ENCODE assay signal across 17 cellular contexts in genomic region chr14:52286659-52287649, GRCh38. TPM values are rescaled to one million over a fixed set of nuclear protein-coding genes. Genes with fewer than 3 reads are reported as not detected.
A peak's percentile ranks its signal among the peaks of the same experiment; 100 is the strongest.
DNase-seq lines count a peak whose midpoint lies in the region; ATAC-seq and TF ChIP-seq lines count a peak whose summit lies in the region.
"Had no signal": no experiment of that assay in that cellular context is flagged by ENCODE, and none has a peak within 500 bp of the region (broad histone marks: within the 10 kb centered on the region; RNA-seq: fewer than 3 reads in every experiment).

No MANE protein-coding gene starts in this region.

- H3K4me1 ChIP-seq in GM23338 (ENCODE audit: insufficient read depth) (peaks cover 4% of the 10 kb centered on the region; the same call in 1 of the 2 replicates), mesenchymal stem cell (ENCODE audit: control insufficient read depth, insufficient read depth, low read depth, low read length) (peaks cover 2% of the 10 kb centered on the region), colonic mucosa (no peaks in the 10 kb centered on the region)
- H3K4me1 ChIP-seq: gastroesophageal sphincter, right atrium auricular region had no signal

- no peaks in the 10 kb centered on the region for H3F3A ChIP-seq in GM23338 (replicated peaks; ENCODE audit: low read depth)

- H2BK120ac ChIP-seq in mesenchymal stem cell (ENCODE audit: low read depth, low read length): no peak overlapping the region

- no peak overlapping the region for H3K18ac ChIP-seq in mesenchymal stem cell (ENCODE audit: low read depth in 1 of 2, low read length in 2 of 2)

- no peaks in the 10 kb centered on the region for H4K20me1 ChIP-seq in GM23338 (replicated peaks; ENCODE audit: insufficient read depth)

- peaks cover 23% of the 10 kb centered on the region for H3K4me1 Mint-ChIP-seq in CD4-positive, alpha-beta T cell (ENCODE audit: low read depth)
- H3K4me1 Mint-ChIP-seq in GM23338: peaks cover 17% of the 10 kb centered on the region; the same call in 2 of the 3 replicates
- H3K4me1 Mint-ChIP-seq in CD14-positive monocyte: peaks cover 11% of the 10 kb centered on the region

- H2BK15ac ChIP-seq in mesenchymal stem cell (ENCODE audit: low read depth, poor library complexity, severe bottlenecking): no peak overlapping the region

- CTCF ChIA-PET in CD4-positive, alpha-beta T cell (lab: Charles Lee): interaction anchor here (1.4 kb wide), 1 partner anchor 13 kb away, joined by 6 read pairs; no protein-coding TSS in a partner anchor

- no peak overlapping the region for H3K27ac ChIP-seq in CD4-positive, alpha-beta T cell (ENCODE audit: low read depth, low read length)
- H3K27ac ChIP-seq in GM23338 (ENCODE audit: low read depth): no peak overlapping the region
- no peak overlapping the region for H3K27ac ChIP-seq in mesenchymal stem cell (ENCODE audit: low read length, poor library complexity, severe bottlenecking)
- no peak overlapping the region for H3K27ac ChIP-seq in colonic mucosa
- H3K27ac ChIP-seq: cardiac muscle cell, gastroesophageal sphincter, right atrium auricular region had no signal

- no peak overlapping the region for H3K4me3 ChIP-seq in GM23338
- no peak overlapping the region for H3K4me3 ChIP-seq in astrocyte of the spinal cord (ENCODE audit: low read depth, low read length)
- H3K4me3 ChIP-seq in mesenchymal stem cell (ENCODE audit: insufficient read depth in 1 of 2, low read depth in 1 of 2, low read length in 2 of 2): no peak overlapping the region
- H3K4me3 ChIP-seq in colonic mucosa: no peak overlapping the region
- H3K4me3 ChIP-seq: cardiac muscle cell, gastroesophageal sphincter, GM12878, lung, right atrium auricular region had no signal

- peak overlapping the region; percentile 2 for H3K27ac Mint-ChIP-seq in CD4-positive, alpha-beta T cell
- no peak overlapping the region for H3K27ac Mint-ChIP-seq in GM23338
- no peak overlapping the region for H3K27ac Mint-ChIP-seq in CD14-positive monocyte

- no peak overlapping the region for H2BK12ac ChIP-seq in mesenchymal stem cell (ENCODE audit: low read length in 2 of 2)

- no peak overlapping the region for H2AK5ac ChIP-seq in mesenchymal stem cell (ENCODE audit: low read length, severe bottlenecking)

- H2BK5ac ChIP-seq in mesenchymal stem cell (ENCODE audit: low read depth, low read length, poor library complexity, severe bottlenecking): no peak overlapping the region

- no peaks in the 10 kb centered on the region for H3K79me2 ChIP-seq in GM23338 (replicated peaks; ENCODE audit: insufficient read depth)

- DNase-seq in CD4-positive, alpha-beta T cell: no peak
- DNase-seq in GM23338 (ENCODE audit: low spot score) (no peak), astrocyte of the spinal cord (ENCODE audit: low read depth, low spot score) (peak; percentile 40), mesenchymal stem cell (peak; percentile 18), CD14-positive monocyte (ENCODE audit: low spot score) (no peak), NCI-H1105 treated with DMSO at 0.1 percent for 48 hours (lab: John Stamatoyannopoulos, UW) (no peak), colonic mucosa (no peak)
- DNase-seq: activated gamma-delta T cell treated with Interleukin-2 at 50 U/mL for 16 hours; NCI-H1436 treated with DMSO at 0.1 percent for 48 hours; NK-92 treated with Interleukin-12 subunit alpha and Interleukin-12 subunit beta, amount 100 ng/mL, for 24 hours had no signal

- peaks cover 40% of the 10 kb centered on the region for H3K9me2 ChIP-seq in GM23338 (ENCODE audit: insufficient read depth)

- peak overlapping the region; percentile 2 for H3K4me3 Mint-ChIP-seq in CD4-positive, alpha-beta T cell
- H3K4me3 Mint-ChIP-seq in GM23338 (no peak overlapping the region), CD14-positive monocyte (no peak overlapping the region)

- H3K4ac ChIP-seq in mesenchymal stem cell (ENCODE audit: low read depth in 1 of 2, low read length in 2 of 2): no peak overlapping the region

- no peak for TF ChIP-seq CTCF in CD4-positive, alpha-beta T cell (IDR thresholded peaks at IDR 0.05)
- TF ChIP-seq CTCF in GM23338 (conservative IDR thresholded peaks at IDR 0.05; ENCODE audit: low read depth in 2 of 2) (no peak), astrocyte of the spinal cord (IDR thresholded peaks at IDR 0.05; ENCODE audit: low read depth, low read length) (no peak), CD14-positive monocyte (IDR thresholded peaks at IDR 0.05) (no peak), colonic mucosa (IDR thresholded peaks at IDR 0.05) (no peak)

- in situ Hi-C loops in astrocyte of the spinal cord (cut with HindIII; ENCODE audit: low sequenced_read_pairs): no loop called here

- no peak for ATAC-seq in CD4-positive, alpha-beta T cell (ENCODE audit: poor library complexity)
- ATAC-seq in GM23338: no peak
- ATAC-seq: gastroesophageal sphincter, GM12878 had no signal

- no peak overlapping the region for H4K8ac ChIP-seq in mesenchymal stem cell (ENCODE audit: low read length)

- H2AFZ ChIP-seq in GM23338: peak overlapping the region; percentile 5; the same call in 1 of the 2 replicates
- H2AFZ ChIP-seq in mesenchymal stem cell (ENCODE audit: low read depth, low read length): no peak overlapping the region

- no peaks in the 10 kb centered on the region for H3K9me3 Mint-ChIP-seq in CD4-positive, alpha-beta T cell
- no peaks in the 10 kb centered on the region for H3K9me3 Mint-ChIP-seq in GM23338
- H3K9me3 Mint-ChIP-seq in CD14-positive monocyte: peaks cover 0 to 2% (median 0%) of the 10 kb centered on the region in 7 donors

- H3K27me3 ChIP-seq in CD4-positive, alpha-beta T cell (ENCODE audit: control insufficient read depth, insufficient read depth, low read length): no peaks in the 10 kb centered on the region
- H3K27me3 ChIP-seq in GM23338 (ENCODE audit: insufficient read depth): no peaks in the 10 kb centered on the region
- peaks cover 0 to 5% of the 10 kb centered on the region in 2 experiments for H3K27me3 ChIP-seq in mesenchymal stem cell (ENCODE audit: control insufficient read depth in 1 of 2, insufficient read depth in 1 of 2, low read length in 2 of 2)
- no peaks in the 10 kb centered on the region for H3K27me3 ChIP-seq in colonic mucosa
- H3K27me3 ChIP-seq: cardiac muscle cell, right atrium auricular region had no signal

- POLR2A ChIA-PET in CD4-positive, alpha-beta T cell (lab: Charles Lee): interaction anchor here (0.7 to 1.3 kb wide), 2 partner anchors 119 to 266 kb away, joined by 3 to 4 read pairs; partner anchors contain the start of genes GPR137C and TXNDC16

- H3K23ac ChIP-seq in mesenchymal stem cell (ENCODE audit: low read length in 2 of 2): no peak overlapping the region

- H3K4me2 ChIP-seq in GM23338 (no peak overlapping the region), mesenchymal stem cell (ENCODE audit: low read length, poor library complexity, severe bottlenecking) (no peak overlapping the region)

- H4K91ac ChIP-seq in mesenchymal stem cell (ENCODE audit: low read length): no peak overlapping the region

- H3K79me1 ChIP-seq in mesenchymal stem cell (replicated peaks; ENCODE audit: low read length, poor library complexity, severe bottlenecking): no peaks in the 10 kb centered on the region

- no peaks in the 10 kb centered on the region for H3K36me3 ChIP-seq in GM23338 (ENCODE audit: insufficient read depth)
- H3K36me3 ChIP-seq in mesenchymal stem cell (ENCODE audit: control insufficient read depth in 1 of 2, insufficient read depth in 2 of 2, low read depth in 1 of 2, low read length in 2 of 2): no peaks in the 10 kb centered on the region
- no peaks in the 10 kb centered on the region for H3K36me3 ChIP-seq in colonic mucosa
- H3K36me3 ChIP-seq: cardiac muscle cell, gastroesophageal sphincter, right atrium auricular region had no signal

- no peaks in the 10 kb centered on the region for H3K36me3 Mint-ChIP-seq in CD4-positive, alpha-beta T cell (ENCODE audit: low read depth)
- H3K36me3 Mint-ChIP-seq in GM23338 (ENCODE audit: low read depth) (no peaks in the 10 kb centered on the region), CD14-positive monocyte (no peaks in the 10 kb centered on the region)

- H3K27me3 Mint-ChIP-seq in CD4-positive, alpha-beta T cell: no peaks in the 10 kb centered on the region
- no peaks in the 10 kb centered on the region for H3K27me3 Mint-ChIP-seq in GM23338 (ENCODE audit: insufficient read depth, low read depth, poor library complexity)
- peaks cover 0 to 4% (median 0%) of the 10 kb centered on the region in 3 donors for H3K27me3 Mint-ChIP-seq in CD14-positive monocyte (ENCODE audit: low read depth in 3 of 3)

- no peak overlapping the region for H3K14ac ChIP-seq in mesenchymal stem cell (ENCODE audit: low read length in 2 of 2)

- H3K9ac ChIP-seq in mesenchymal stem cell (ENCODE audit: low read length) (no peak overlapping the region), colonic mucosa (ENCODE audit: low read depth in 2 of 2, low read length in 2 of 2) (no peak overlapping the region)

- intact Hi-C loops in CD4-positive, alpha-beta T cell (cut with DNase I, micrococcal nuclease): no loop called here
- intact Hi-C loops in CD14-positive monocyte (cut with micrococcal nuclease) (loop anchor here in 1 of 2 donors (5.0 kb wide), 1 partner anchor 190 kb away; no protein-coding TSS in a partner anchor), colonic mucosa (cut with DNase I) (no loop called here)

- WGBS in mesenchymal stem cell: 91% methylated on average over 2 of the region's 4 CpGs

- H3K9me3 ChIP-seq in CD4-positive, alpha-beta T cell (ENCODE audit: control insufficient read depth, low read length): no peaks in the 10 kb centered on the region
- H3K9me3 ChIP-seq in mesenchymal stem cell (ENCODE audit: control insufficient read depth, low read length): no peaks in the 10 kb centered on the region
- H3K9me3 ChIP-seq in colonic mucosa: no peaks in the 10 kb centered on the region
- H3K9me3 ChIP-seq: gastroesophageal sphincter, right atrium auricular region had no signal

RNA-seq across cellular contexts. Expression of gene PTGDR, which starts 19.5 kb away (rescaled TPM):
- total RNA-seq in CD4-positive, alpha-beta T cell: under 1 TPM; 0.20 to 0.41 TPM
- 0.23 TPM in 1 of 2 replicates, not detected in the other for total RNA-seq in GM23338 (2014; rRNA removed; shearing (Covaris generic))
- polyA plus RNA-seq in GM23338 (2016; fragmentation: Nextera tagmentation; extraction: Ambion mirVana): 0.06 TPM in 1 of 2 replicates, not detected in the other
- polyA plus RNA-seq in mesenchymal stem cell (2013, experiment 1 of 2): not detected
- polyA plus RNA-seq in mesenchymal stem cell (2013, experiment 2 of 2): not detected
- not detected for polyA plus RNA-seq in CD14-positive monocyte
- 10 to 100 TPM; 14.4 to 32.3 TPM for total RNA-seq in colonic mucosa
- total RNA-seq: cardiac muscle cell, GM12878, LHCN-M2 had no signal
- polyA plus RNA-seq: cardiac muscle cell, GM12878 had no signal

RNA-seq across cellular contexts. Expression of gene PTGER2, which starts 27.2 kb away (rescaled TPM):
- total RNA-seq in CD4-positive, alpha-beta T cell: 1 to 10 TPM; 4.3 to 4.8 TPM
- total RNA-seq in GM23338 (2014; rRNA removed; shearing (Covaris generic)): 1.2 and 1.3 TPM in 2 replicates
- polyA plus RNA-seq in GM23338 (2016; fragmentation: Nextera tagmentation; extraction: Ambion mirVana) (1.3 and 1.9 TPM in 2 replicates), CD14-positive monocyte (10 to 100 TPM; 72.8 to 90.4 TPM)
- polyA plus RNA-seq in mesenchymal stem cell (2013, experiment 1 of 2): 17.5 TPM
- 17.8 TPM for polyA plus RNA-seq in mesenchymal stem cell (2013, experiment 2 of 2)
- 1 to 10 TPM; 4.3 to 6.6 TPM for total RNA-seq in colonic mucosa
- total RNA-seq: cardiac muscle cell had no signal
- polyA plus RNA-seq: cardiac muscle cell, neural cell had no signal

Comparison
In these comparisons a context has a peak if more than half of its experiments do, and no peak if none do; other contexts are left out.
1. DNase-seq: peak in astrocyte of the spinal cord (single experiment) and mesenchymal stem cell (single experiment); none in CD4-positive, alpha-beta T cell (0 of 10), GM23338 (single experiment), CD14-positive monocyte (single experiment), NCI-H1105 treated with DMSO at 0.1 percent for 48 hours (single experiment) and colonic mucosa (single experiment).
2. RNA of gene PTGDR, which starts 19.5 kb away (total RNA-seq): 14.4 to 32.3 TPM in colonic mucosa; 0.20 to 0.41 TPM in CD4-positive, alpha-beta T cell and 0.23 TPM in GM23338; every median in the first group is over 10 times any median in the second.